ENCODE assay signal across 8 cellular contexts in genomic region chr10:103691723-103692380, GRCh38.
DNase-seq lines count a peak whose midpoint lies in the region; ATAC-seq and TF ChIP-seq lines count a peak whose summit lies in the region.

No MANE protein-coding gene starts in this region.

- H3K4me2 ChIP-seq in osteoblast (ENCODE audit: insufficient read depth, low read length): no peak overlapping the region

- H3K27me3 ChIP-seq in osteoblast (ENCODE audit: insufficient read depth, low read length): no peaks in the 10 kb centered on the region

- H3K9me3 ChIP-seq in osteoblast (ENCODE audit: low read depth, low read length): no peaks in the 10 kb centered on the region

- H3K36me3 Mint-ChIP-seq in IgD-negative memory B cell (no peaks in the 10 kb centered on the region), glutamatergic neuron (ENCODE audit: unreplicated experiment) (no peaks in the 10 kb centered on the region)

- peaks cover 20% of the 10 kb centered on the region for H3K4me1 ChIP-seq in osteoblast (ENCODE audit: insufficient read depth, low read length)

- H3K4me3 ChIP-seq in osteoblast (ENCODE audit: insufficient read depth, low read length): no peak overlapping the region

- peaks cover 0 to 2% (median 0%) of the 10 kb centered on the region in 3 donors for H3K9me3 Mint-ChIP-seq in IgD-negative memory B cell
- peaks cover 9% of the 10 kb centered on the region for H3K9me3 Mint-ChIP-seq in glutamatergic neuron (ENCODE audit: unreplicated experiment)

- no peak for DNase-seq in glutamatergic neuron
- DNase-seq in NCI-H2107 treated with DMSO at 0.1 percent for 48 hours (lab: John Stamatoyannopoulos, UW; ENCODE audit: unreplicated experiment): no peak
- no peak for DNase-seq in NCI-H2107 (lab: John Stamatoyannopoulos, UW)
- DNase-seq in osteoblast (ENCODE audit: insufficient read length, low spot score, missing footprints): no peak
- DNase-seq in UCSD-AML1 (lab: John Stamatoyannopoulos, UW; ENCODE audit: unreplicated experiment): no peak

- H3K27ac ChIP-seq in osteoblast (ENCODE audit: low read depth, low read length): no peak overlapping the region

- H3K27ac Mint-ChIP-seq in IgD-negative memory B cell: peak overlapping the region; percentile 12 to 93 (median 87)
- no peak overlapping the region for H3K27ac Mint-ChIP-seq in glutamatergic neuron (ENCODE audit: unreplicated experiment)

- TF ChIP-seq POLR2A in GM18505 (IDR thresholded peaks at IDR 0.05; ENCODE audit: borderline replicate concordance, extremely low read depth, insufficient read depth, insufficient read length): peak; percentile 32

- no peak overlapping the region for H2AFZ ChIP-seq in osteoblast (ENCODE audit: low read length)

- H3K27me3 Mint-ChIP-seq in IgD-negative memory B cell (no peaks in the 10 kb centered on the region), glutamatergic neuron (ENCODE audit: unreplicated experiment) (peaks cover 16% of the 10 kb centered on the region)

- no peaks in the 10 kb centered on the region for H3K79me2 ChIP-seq in osteoblast (ENCODE audit: insufficient read depth, low read length)

- H3K4me3 Mint-ChIP-seq in IgD-negative memory B cell (peak overlapping the region; percentile 28 to 91 (median 84)), glutamatergic neuron (ENCODE audit: unreplicated experiment) (peak overlapping the region; percentile 30)

- TF ChIP-seq CTCF in glutamatergic neuron (IDR thresholded peaks at IDR 0.05; ENCODE audit: partially characterized antibody, unreplicated experiment) (no peak), osteoblast (IDR thresholded peaks at IDR 0.05; ENCODE audit: extremely low read depth, low read depth, low read length) (no peak)

- H4K20me1 ChIP-seq in osteoblast (ENCODE audit: insufficient read depth, low read length): no peaks in the 10 kb centered on the region

- ATAC-seq in GM18505 (IDR thresholded peaks at IDR 0.05; ENCODE audit: unreplicated experiment) (peak; percentile 25), GM21717 (IDR thresholded peaks at IDR 0.05; ENCODE audit: unreplicated experiment) (peak; percentile 29)

- H3K4me1 Mint-ChIP-seq in IgD-negative memory B cell (peaks cover 7 to 32% (median 22%) of the 10 kb centered on the region in 3 donors), glutamatergic neuron (ENCODE audit: low read depth, unreplicated experiment) (peaks cover 17% of the 10 kb centered on the region)

- H3K36me3 ChIP-seq in osteoblast (ENCODE audit: insufficient read depth, low read length): no peaks in the 10 kb centered on the region
